Comparison of ENCODE assay signal across 8 cellular contexts in genomic region chr9:76905661-76905983, GRCh38. TPM values are rescaled to one million over a fixed set of nuclear protein-coding genes. Genes with fewer than 3 reads are reported as not detected.
DNase-seq lines count a peak whose midpoint lies in the region; ATAC-seq and TF ChIP-seq lines count a peak whose summit lies in the region.

No MANE protein-coding gene starts in this region.

- H3K36me3 ChIP-seq in NT2/D1 (ENCODE audit: insufficient read depth, insufficient read length, low read length) (no peaks in the 10 kb centered on the region), fibroblast of lung (ENCODE audit: control insufficient read depth, insufficient read depth, low read length) (no peaks in the 10 kb centered on the region)

- DNase-seq in AG10803 (ENCODE audit: low read depth) (no peak), NT2/D1 (ENCODE audit: low read depth, low spot score) (no peak), fibroblast of lung (ENCODE audit: low read depth in 2 of 2) (peak in 1 of 2 donors; percentile 11), osteocyte (ENCODE audit: extremely low spot score, unreplicated experiment) (no peak)
- no peak for DNase-seq in stimulated activated CD4-positive, alpha-beta T cell treated with anti-CD3 and anti-CD28 coated beads, Interleukin-4, amount 100 ng/mL, for 4 hours
- no peak for DNase-seq in activated CD4-positive, alpha-beta T cell treated with anti-CD3 and anti-CD28 coated beads, Interleukin-2, amount 10 ng/mL, durations not matched to agents 24 days and 14 days

- H2AFZ ChIP-seq in fibroblast of lung (ENCODE audit: low read length): no peak overlapping the region

- H3K9ac ChIP-seq in NT2/D1 (ENCODE audit: insufficient read length, low read depth) (peak overlapping the region; percentile 65), fibroblast of lung (ENCODE audit: insufficient read depth, low read length) (no peak overlapping the region)

- H3K4me3 ChIP-seq in AG10803 (ENCODE audit: low read length) (peak overlapping the region; percentile 60), NT2/D1 (ENCODE audit: insufficient read length, low read depth) (peak overlapping the region; percentile 52), fibroblast of lung (replicated peaks in 1 of 4; ENCODE audit: control extremely low read depth in 1 of 4, insufficient read depth in 1 of 4, low read depth in 3 of 4, low read length in 4 of 4) (peak overlapping the region; percentile 45 to 68 (median 58))

- H4K20me1 ChIP-seq in fibroblast of lung (ENCODE audit: control insufficient read depth, extremely low read depth, insufficient read depth, low read length): no peaks in the 10 kb centered on the region

- H3K27ac ChIP-seq in fibroblast of lung (ENCODE audit: insufficient read depth, low read length): no peak overlapping the region

- ATAC-seq in GM18858 (IDR thresholded peaks at IDR 0.05; ENCODE audit: unreplicated experiment) (no peak), GM21717 (IDR thresholded peaks at IDR 0.05; ENCODE audit: unreplicated experiment) (no peak)

- H3K27ac Mint-ChIP-seq in osteocyte (ENCODE audit: unreplicated experiment): no peak overlapping the region
- H3K27ac Mint-ChIP-seq in activated CD4-positive, alpha-beta T cell treated with anti-CD3 and anti-CD28 coated beads, Interleukin-2, amount 10 ng/mL, durations not matched to agents 24 days and 14 days: no peak overlapping the region

- no peaks in the 10 kb centered on the region for H3K9me3 ChIP-seq in NT2/D1 (ENCODE audit: insufficient read depth, low read length)
- H3K9me3 ChIP-seq in fibroblast of lung (ENCODE audit: control insufficient read depth, insufficient read depth, low read depth, low read length): no peaks in the 10 kb centered on the region

- H3K36me3 Mint-ChIP-seq in osteocyte (ENCODE audit: unreplicated experiment): no peaks in the 10 kb centered on the region
- no peaks in the 10 kb centered on the region for H3K36me3 Mint-ChIP-seq in activated CD4-positive, alpha-beta T cell treated with anti-CD3 and anti-CD28 coated beads, Interleukin-2, amount 10 ng/mL, durations not matched to agents 24 days and 14 days (ENCODE audit: low read depth)

- H3K9me3 Mint-ChIP-seq in osteocyte (ENCODE audit: unreplicated experiment): no peaks in the 10 kb centered on the region
- H3K9me3 Mint-ChIP-seq in activated CD4-positive, alpha-beta T cell treated with anti-CD3 and anti-CD28 coated beads, Interleukin-2, amount 10 ng/mL, durations not matched to agents 24 days and 14 days: no peaks in the 10 kb centered on the region

- peak overlapping the region; percentile 99 for H3K4me2 ChIP-seq in fibroblast of lung (ENCODE audit: extremely low read depth, insufficient read depth, low read length)

- peaks cover 64% of the 10 kb centered on the region for H3K27me3 Mint-ChIP-seq in osteocyte (ENCODE audit: unreplicated experiment)
- H3K27me3 Mint-ChIP-seq in activated CD4-positive, alpha-beta T cell treated with anti-CD3 and anti-CD28 coated beads, Interleukin-2, amount 10 ng/mL, durations not matched to agents 24 days and 14 days: peaks cover 47% of the 10 kb centered on the region

- peak overlapping the region; percentile 76 for H3K4me3 Mint-ChIP-seq in osteocyte (ENCODE audit: unreplicated experiment)
- H3K4me3 Mint-ChIP-seq in activated CD4-positive, alpha-beta T cell treated with anti-CD3 and anti-CD28 coated beads, Interleukin-2, amount 10 ng/mL, durations not matched to agents 24 days and 14 days: no peak overlapping the region

- H3K4me1 ChIP-seq in NT2/D1 (ENCODE audit: insufficient read depth, insufficient read length) (peaks cover 2% of the 10 kb centered on the region), fibroblast of lung (ENCODE audit: control insufficient read depth, extremely low read depth, insufficient read depth, low read length) (no peaks in the 10 kb centered on the region)

- no peaks in the 10 kb centered on the region for H3K79me2 ChIP-seq in fibroblast of lung (ENCODE audit: control insufficient read depth, insufficient read depth, low read length)

- peaks cover 14% of the 10 kb centered on the region for H3K4me1 Mint-ChIP-seq in osteocyte (ENCODE audit: unreplicated experiment)
- peaks cover 1% of the 10 kb centered on the region for H3K4me1 Mint-ChIP-seq in activated CD4-positive, alpha-beta T cell treated with anti-CD3 and anti-CD28 coated beads, Interleukin-2, amount 10 ng/mL, durations not matched to agents 24 days and 14 days

- no peak for TF ChIP-seq CTCF in AG10803 (conservative IDR thresholded peaks at IDR 0.05; ENCODE audit: low read length)
- no peak for TF ChIP-seq CTCF in fibroblast of lung (conservative IDR thresholded peaks at IDR 0.05 in 1 of 2, IDR thresholded peaks at IDR 0.05 in 1 of 2; ENCODE audit: low read depth in 1 of 2, low read length in 2 of 2)
- TF ChIP-seq CTCF in osteocyte (IDR thresholded peaks at IDR 0.05): no peak

- H3K27me3 ChIP-seq in NT2/D1 (ENCODE audit: insufficient read depth, insufficient read length) (peaks cover 51% of the 10 kb centered on the region), fibroblast of lung (ENCODE audit: control insufficient read depth, insufficient read depth, low read length) (peaks cover 15% of the 10 kb centered on the region)

- intact Hi-C loops in activated CD4-positive, alpha-beta T cell treated with anti-CD3 and anti-CD28 coated beads, Interleukin-2, amount 10 ng/mL, durations not matched to agents 24 days and 14 days (cut with micrococcal nuclease): loop anchor here (10.0 kb wide), 1 partner anchor 109 kb away; the partner anchor contains the start of gene FOXB2

RNA-seq across cellular contexts. Expression of gene PRUNE2, which starts 0.3 kb away (rescaled TPM):
- total RNA-seq in fibroblast of lung (44.9 and 95.6 TPM in 2 replicates), osteocyte (1.0 and 1.3 TPM in 2 replicates)
- polyA plus RNA-seq in fibroblast of lung: 5.4 and 8.9 TPM in 2 replicates
- polyA plus RNA-seq in fibroblast of lung (2012): 7.0 and 7.9 TPM in 2 replicates
- 4.1 and 8.2 TPM in 2 replicates for polyA minus RNA-seq in fibroblast of lung (ENCODE audit: low replicate concordance)
- total RNA-seq in activated CD4-positive, alpha-beta T cell treated with anti-CD3 and anti-CD28 coated beads, Interleukin-2, amount 10 ng/mL, durations not matched to agents 24 days and 14 days: 0.40 and 0.50 TPM in 2 replicates

Comparison
In these comparisons a context has a peak if more than half of its experiments do, and no peak if none do; other contexts are left out.
1. RNA of gene PRUNE2, which starts 0.3 kb away (total RNA-seq): 44.9 to 95.6 TPM in fibroblast of lung; 1.0 to 1.3 TPM in osteocyte and 0.40 to 0.50 TPM in activated CD4-positive, alpha-beta T cell treated with anti-CD3 and anti-CD28 coated beads, Interleukin-2, amount 10 ng/mL, durations not matched to agents 24 days and 14 days; every median in the first group is over 10 times any median in the second.
2. Peak in every context shown above with its lines, with median percentiles within 50 percentile points of each other: H3K4me3 ChIP-seq.